Comparison of ENCODE assay signal across 10 cellular contexts in genomic region chr13:40115456-40115855, GRCh38.
DNase-seq lines count a peak whose midpoint lies in the region; ATAC-seq, FAIRE-seq and TF ChIP-seq lines count a peak whose summit lies in the region.
"Had no signal": no experiment of that assay in that cellular context is flagged by ENCODE, and none has a peak within 500 bp of the region (broad histone marks: within the 10 kb centered on the region; RNA-seq: fewer than 3 reads in every experiment).

No MANE protein-coding gene starts in this region.

- intact Hi-C loops in naive thymus-derived CD4-positive, alpha-beta T cell (cut with micrococcal nuclease) = loop anchor here in 1 of 2 donors (5.0 kb wide), 1 partner anchor 88 kb away; no protein-coding TSS in a partner anchor

- H3K36me3 Mint-ChIP-seq in stimulated activated naive CD8-positive, alpha-beta T cell treated with anti-CD3 and anti-CD28 coated beads, Interleukin-15, Interleukin-2, amounts not matched to agents 100 ng/mL and 50 ng/mL, for 24 hours (ENCODE audit: low read depth) = no peaks in the 10 kb centered on the region
- H3K36me3 Mint-ChIP-seq in nephron (ENCODE audit: low read depth) = no peaks in the 10 kb centered on the region
- peaks cover 0 to 25% (median 0%) of the 10 kb centered on the region in 5 donors for H3K36me3 Mint-ChIP-seq in naive thymus-derived CD4-positive, alpha-beta T cell

- no peaks in the 10 kb centered on the region for H3K27me3 ChIP-seq in naive thymus-derived CD4-positive, alpha-beta T cell (ENCODE audit: control insufficient read depth in 2 of 2, insufficient read depth in 2 of 2, low read length in 2 of 2)

- DNase-seq in stimulated activated naive CD8-positive, alpha-beta T cell treated with anti-CD3 and anti-CD28 coated beads, Interleukin-15, amount 100 ng/mL, for 72 hours = no peak
- DNase-seq in coronary artery (ENCODE audit: low spot score) = no peak
- DNase-seq in NAMALWA (ENCODE audit: low spot score) = no peak
- DNase-seq in NOMO-1 treated with dmso at 0.1 percent for 144 hours (lab: John Stamatoyannopoulos, UW; ENCODE audit: unreplicated experiment) = no peak
- no peak for DNase-seq in GM19239 (ENCODE audit: insufficient read length, low spot score)
- no peak for DNase-seq in naive thymus-derived CD4-positive, alpha-beta T cell

- peak overlapping the region; percentile 85 for H3K27ac Mint-ChIP-seq in stimulated activated naive CD8-positive, alpha-beta T cell treated with anti-CD3 and anti-CD28 coated beads, Interleukin-15, Interleukin-2, amounts not matched to agents 100 ng/mL and 50 ng/mL, for 24 hours
- peak overlapping the region in 1 of 2 donors; percentile 72 for H3K27ac Mint-ChIP-seq in stimulated activated naive CD8-positive, alpha-beta T cell treated with anti-CD3 and anti-CD28 coated beads, Interleukin-15, amount 100 ng/mL, for 72 hours
- peak overlapping the region in 2 of 3 experiments; percentile 15 to 26 for H3K27ac Mint-ChIP-seq in nephron
- peak overlapping the region in 1 of 9 donors; percentile 88 for H3K27ac Mint-ChIP-seq in naive thymus-derived CD4-positive, alpha-beta T cell

- peak overlapping the region; percentile 24 to 63 for H3K27ac ChIP-seq in coronary artery
- no peak overlapping the region for H3K27ac ChIP-seq in naive thymus-derived CD4-positive, alpha-beta T cell (ENCODE audit: low read depth, low read length)
- H3K27ac ChIP-seq: parathyroid adenoma had no signal

- POLR2A ChIA-PET in naive thymus-derived CD4-positive, alpha-beta T cell (lab: Charles Lee) = interaction anchor here (0.7 kb wide), 1 partner anchor 71 kb away, joined by 3 read pairs; no protein-coding TSS in a partner anchor

- H3K4me3 Mint-ChIP-seq in stimulated activated naive CD8-positive, alpha-beta T cell treated with anti-CD3 and anti-CD28 coated beads, Interleukin-15, Interleukin-2, amounts not matched to agents 100 ng/mL and 50 ng/mL, for 24 hours = no peak overlapping the region
- no peak overlapping the region for H3K4me3 Mint-ChIP-seq in stimulated activated naive CD8-positive, alpha-beta T cell treated with anti-CD3 and anti-CD28 coated beads, Interleukin-15, amount 100 ng/mL, for 72 hours
- H3K4me3 Mint-ChIP-seq in nephron = no peak overlapping the region
- no peak overlapping the region for H3K4me3 Mint-ChIP-seq in naive thymus-derived CD4-positive, alpha-beta T cell

- no peak overlapping the region for H3K4me3 ChIP-seq in coronary artery
- H3K4me3 ChIP-seq in naive thymus-derived CD4-positive, alpha-beta T cell (ENCODE audit: low read length) = no peak overlapping the region

- ATAC-seq in stimulated activated naive CD8-positive, alpha-beta T cell treated with anti-CD3 and anti-CD28 coated beads, Interleukin-15, amount 100 ng/mL, for 72 hours = no peak
- no peak for ATAC-seq in naive thymus-derived CD4-positive, alpha-beta T cell

- H3K4me1 ChIP-seq in naive thymus-derived CD4-positive, alpha-beta T cell (ENCODE audit: control insufficient read depth in 2 of 2, insufficient read depth in 2 of 2, low read length in 2 of 2) = no peaks in the 10 kb centered on the region
- H3K4me1 ChIP-seq: parathyroid adenoma had no signal

- CTCF ChIA-PET in naive thymus-derived CD4-positive, alpha-beta T cell (lab: Charles Lee) = no interaction called here

- FAIRE-seq in GM19239 (lab: Jason Lieb, UNC) = no peak
- FAIRE-seq: HTR-8/SVneo had no signal

- H3K36me3 ChIP-seq in naive thymus-derived CD4-positive, alpha-beta T cell (ENCODE audit: control insufficient read depth in 2 of 3, insufficient read depth in 3 of 3, low read length in 3 of 3) = no peaks in the 10 kb centered on the region

- H3K4me1 Mint-ChIP-seq in stimulated activated naive CD8-positive, alpha-beta T cell treated with anti-CD3 and anti-CD28 coated beads, Interleukin-15, Interleukin-2, amounts not matched to agents 100 ng/mL and 50 ng/mL, for 24 hours (ENCODE audit: low read depth) = peaks cover 21% of the 10 kb centered on the region
- peaks cover 15% of the 10 kb centered on the region for H3K4me1 Mint-ChIP-seq in stimulated activated naive CD8-positive, alpha-beta T cell treated with anti-CD3 and anti-CD28 coated beads, Interleukin-15, amount 100 ng/mL, for 72 hours
- H3K4me1 Mint-ChIP-seq in nephron = peaks cover 15% of the 10 kb centered on the region
- H3K4me1 Mint-ChIP-seq in naive thymus-derived CD4-positive, alpha-beta T cell = peaks cover 0 to 22% (median 4%) of the 10 kb centered on the region in 7 donors

- H3K9me3 ChIP-seq in naive thymus-derived CD4-positive, alpha-beta T cell (ENCODE audit: control insufficient read depth in 2 of 3, low read length in 3 of 3) = no peaks in the 10 kb centered on the region

- TF ChIP-seq CTCF in coronary artery (IDR thresholded peaks at IDR 0.05) = no peak
- TF ChIP-seq CTCF in nephron (IDR thresholded peaks at IDR 0.05; ENCODE audit: unreplicated experiment in 3 of 3) = no peak

- H3K27me3 Mint-ChIP-seq in stimulated activated naive CD8-positive, alpha-beta T cell treated with anti-CD3 and anti-CD28 coated beads, Interleukin-15, Interleukin-2, amounts not matched to agents 100 ng/mL and 50 ng/mL, for 24 hours = no peaks in the 10 kb centered on the region
- no peaks in the 10 kb centered on the region for H3K27me3 Mint-ChIP-seq in stimulated activated naive CD8-positive, alpha-beta T cell treated with anti-CD3 and anti-CD28 coated beads, Interleukin-15, amount 100 ng/mL, for 72 hours
- H3K27me3 Mint-ChIP-seq in nephron (ENCODE audit: low read depth) = peaks cover 5% of the 10 kb centered on the region
- H3K27me3 Mint-ChIP-seq in naive thymus-derived CD4-positive, alpha-beta T cell = peaks cover 0 to 3% (median 0%) of the 10 kb centered on the region in 5 donors

- H3K9me3 Mint-ChIP-seq in stimulated activated naive CD8-positive, alpha-beta T cell treated with anti-CD3 and anti-CD28 coated beads, Interleukin-15, Interleukin-2, amounts not matched to agents 100 ng/mL and 50 ng/mL, for 24 hours = peaks cover 13% of the 10 kb centered on the region
- H3K9me3 Mint-ChIP-seq in stimulated activated naive CD8-positive, alpha-beta T cell treated with anti-CD3 and anti-CD28 coated beads, Interleukin-15, amount 100 ng/mL, for 72 hours = peaks cover 7 to 13% of the 10 kb centered on the region in 2 donors
- H3K9me3 Mint-ChIP-seq in nephron = no peaks in the 10 kb centered on the region
- peaks cover 0 to 12% (median 3%) of the 10 kb centered on the region in 11 donors for H3K9me3 Mint-ChIP-seq in naive thymus-derived CD4-positive, alpha-beta T cell
